In the genomic region with DNA sequence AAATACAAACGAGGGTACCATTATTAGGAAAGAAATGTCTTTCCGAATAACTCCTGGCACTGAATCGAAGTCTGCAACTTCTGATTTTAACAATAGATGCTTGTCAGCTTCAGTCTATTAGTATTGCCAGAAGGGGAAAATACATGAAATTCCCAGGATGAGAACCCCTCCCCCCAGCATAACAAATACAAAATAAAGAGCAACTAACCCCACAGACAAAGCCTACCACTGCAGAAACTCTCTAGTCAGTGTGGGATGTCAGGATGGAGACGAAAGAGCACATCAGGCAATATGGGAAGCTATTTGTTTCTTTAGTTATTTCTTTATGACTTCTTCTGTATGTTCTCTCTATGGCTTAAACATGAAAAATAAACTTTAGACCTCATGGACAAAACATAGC, we compare ENCODE assay signal across 20 cellular contexts.
A peak's percentile ranks its signal among the peaks of the same experiment; 100 is the strongest.
DNase-seq lines count a peak whose midpoint lies in the region; ATAC-seq and TF ChIP-seq lines count a peak whose summit lies in the region.
"Had no signal": no experiment of that assay in that cellular context is flagged by ENCODE, and none has a peak within 500 bp of the region (broad histone marks: within the 10 kb centered on the region; RNA-seq: fewer than 3 reads in every experiment).

No MANE protein-coding gene starts in this region.

- no peaks in the 10 kb centered on the region for H4K20me1 ChIP-seq in neural progenitor cell (ENCODE audit: low read depth)

- H3K9me3 Mint-ChIP-seq in neural progenitor cell: no peaks in the 10 kb centered on the region

- no peak overlapping the region for H3K4me3 Mint-ChIP-seq in neural progenitor cell
- H3K4me3 Mint-ChIP-seq: B cell, CD14-positive monocyte had no signal

- H3K9me3 ChIP-seq in HUES6 (ENCODE audit: control insufficient read depth, insufficient read depth, low read depth, low read length) (no peaks in the 10 kb centered on the region), neural progenitor cell (ENCODE audit: low read depth) (no peaks in the 10 kb centered on the region)
- H3K9me3 ChIP-seq: SJSA1 had no signal

- H3K4me3 ChIP-seq in ACC112 (ENCODE audit: low read depth, low read length) (peak overlapping the region; percentile 21; the same call in 1 of the 2 replicates), HUES6 (ENCODE audit: low read depth, low read length) (no peak overlapping the region), neural progenitor cell (no peak overlapping the region)
- H3K4me3 ChIP-seq: SJSA1 had no signal

- H2AFZ ChIP-seq in ACC112 (ENCODE audit: low read length, unreplicated experiment): peak overlapping the region; percentile 66
- peak overlapping the region; percentile 77 for H2AFZ ChIP-seq in neural progenitor cell (replicated peaks)

- DNase-seq in foreskin melanocyte: peak; percentile 48
- DNase-seq in neural progenitor cell (ENCODE audit: low spot score): no peak
- DNase-seq in iPS-NIHi11 (ENCODE audit: low spot score): no peak
- DNase-seq in T-helper 9 cell: no peak
- no peak for DNase-seq in DMS114 treated with DMSO at 0.1 percent for 48 hours (lab: John Stamatoyannopoulos, UW; ENCODE audit: unreplicated experiment)
- DNase-seq: DMS79, H7, KG1, NCI-H1092 treated with DMSO at 0.1 percent for 48 hours, NCI-H146, NCI-H2029, NCI-H2227 treated with DMSO at 0.1 percent for 48 hours, NCI-H510A had no signal

- no peaks in the 10 kb centered on the region for H3K36me3 Mint-ChIP-seq in neural progenitor cell
- H3K36me3 Mint-ChIP-seq: CD14-positive monocyte had no signal

- no peak overlapping the region for H3K4me2 ChIP-seq in neural progenitor cell

- no peak overlapping the region for H3K27ac ChIP-seq in ACC112 (ENCODE audit: low read depth, low read length)
- H3K27ac ChIP-seq in HUES6 (ENCODE audit: low read depth, low read length): peak overlapping the region; percentile 13; the same call in 1 of the 2 replicates
- no peak overlapping the region for H3K27ac ChIP-seq in neural progenitor cell
- H3K27ac ChIP-seq: SJSA1 had no signal

- H3K36me3 ChIP-seq in ACC112 (ENCODE audit: insufficient read depth, low read length) (no peaks in the 10 kb centered on the region), HUES6 (ENCODE audit: control insufficient read depth, insufficient read depth, low read length) (no peaks in the 10 kb centered on the region), neural progenitor cell (no peaks in the 10 kb centered on the region)
- H3K36me3 ChIP-seq: SJSA1 had no signal

- peaks cover 25% of the 10 kb centered on the region for H3K4me1 Mint-ChIP-seq in neural progenitor cell
- H3K4me1 Mint-ChIP-seq: B cell, CD14-positive monocyte had no signal

- no peak overlapping the region for H3K9ac ChIP-seq in HUES6 (ENCODE audit: low read length)
- H3K9ac ChIP-seq in neural progenitor cell: no peak overlapping the region

- H3K79me2 ChIP-seq in ACC112 (ENCODE audit: control insufficient read depth, insufficient read depth, low read length, unreplicated experiment) (no peaks in the 10 kb centered on the region), neural progenitor cell (ENCODE audit: low read depth) (no peaks in the 10 kb centered on the region)

- no peak overlapping the region for H3K27ac Mint-ChIP-seq in neural progenitor cell
- H3K27ac Mint-ChIP-seq: B cell, CD14-positive monocyte had no signal

- no peak for TF ChIP-seq CTCF in neural progenitor cell (IDR thresholded peaks at IDR 0.05)

- H3K27me3 ChIP-seq in ACC112 (ENCODE audit: insufficient read depth, low read length) (no peaks in the 10 kb centered on the region), HUES6 (ENCODE audit: control insufficient read depth, insufficient read depth, low read length) (no peaks in the 10 kb centered on the region), neural progenitor cell (no peaks in the 10 kb centered on the region)
- H3K27me3 ChIP-seq: SJSA1 had no signal

- no peaks in the 10 kb centered on the region for H3F3A ChIP-seq in neural progenitor cell (ENCODE audit: low read depth)

- peaks cover 6% of the 10 kb centered on the region for H3K4me1 ChIP-seq in ACC112 (ENCODE audit: control insufficient read depth, insufficient read depth, low read length, unreplicated experiment)
- peaks cover 7% of the 10 kb centered on the region; the same call in 1 of the 2 replicates for H3K4me1 ChIP-seq in HUES6 (ENCODE audit: control insufficient read depth, insufficient read depth, low read length)
- H3K4me1 ChIP-seq in neural progenitor cell: peaks cover 20% of the 10 kb centered on the region
- H3K4me1 ChIP-seq: SJSA1 had no signal

- ATAC-seq in HG03565 (IDR thresholded peaks at IDR 0.05; ENCODE audit: unreplicated experiment): no peak
- ATAC-seq: Panc1 had no signal

- no peaks in the 10 kb centered on the region for H3K27me3 Mint-ChIP-seq in neural progenitor cell (ENCODE audit: insufficient read depth, low read depth)
- H3K27me3 Mint-ChIP-seq: B cell had no signal
